Comparison of ENCODE assay signal across 7 cellular contexts in the genomic region with DNA sequence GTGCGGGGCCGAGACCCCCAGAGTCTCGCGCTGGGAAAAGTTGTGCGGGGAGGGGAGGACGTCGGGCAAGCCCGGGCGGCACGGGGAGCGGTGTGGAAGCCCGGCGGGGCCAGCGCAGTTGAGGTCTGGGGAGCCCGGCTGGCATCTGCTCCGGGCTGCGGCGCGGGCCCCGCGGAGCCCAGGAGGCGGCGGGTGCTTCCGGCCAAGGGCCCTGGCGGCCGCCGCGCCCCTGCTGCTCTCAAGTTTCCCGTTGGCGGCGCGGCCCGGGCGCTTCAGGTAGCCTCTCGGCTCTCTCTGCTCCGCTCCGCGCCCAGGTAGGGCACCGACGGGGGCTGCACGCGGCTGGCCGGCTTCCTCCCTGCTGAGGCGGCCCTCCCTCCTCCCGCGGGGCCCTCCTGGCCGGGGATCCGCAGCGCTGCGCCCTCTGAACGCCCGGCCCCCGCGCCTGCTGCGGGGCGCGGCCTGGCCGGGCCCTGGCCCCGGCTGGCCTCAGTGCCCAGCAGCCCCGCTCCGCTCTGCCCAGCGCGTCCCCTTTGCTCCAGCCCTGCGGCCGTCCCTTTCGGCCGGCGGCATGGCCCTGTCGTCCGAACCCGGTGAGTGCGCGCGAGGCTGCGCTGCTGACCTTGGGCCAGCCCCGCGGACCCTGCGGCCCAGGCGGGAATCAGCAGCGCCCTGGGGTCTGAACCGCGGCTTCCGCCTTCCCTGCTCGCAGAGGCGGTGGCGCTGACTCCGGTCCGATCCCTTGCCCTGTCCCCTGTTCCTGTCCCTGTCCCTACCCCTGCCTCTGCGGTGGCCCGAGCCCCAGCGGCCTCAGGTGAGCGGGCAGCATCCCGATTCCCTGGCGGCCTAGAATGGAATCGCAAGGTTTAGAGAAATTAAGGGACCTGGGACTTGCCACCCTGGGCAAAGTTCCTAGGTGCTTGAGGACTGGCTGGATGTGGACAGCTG. TPM values are rescaled to one million over a fixed set of nuclear protein-coding genes. Genes with fewer than 3 reads are reported as not detected.
DNase-seq lines count a peak whose midpoint lies in the region; ATAC-seq and TF ChIP-seq lines count a peak whose summit lies in the region.

No MANE protein-coding gene starts in this region.

- peaks cover 24% of the 10 kb centered on the region for H3K36me3 Mint-ChIP-seq in activated T-helper 17 cell treated with anti-CD3 and anti-CD28 coated beads, Interleukin-2, amount 50 U/mL, for 72 hours (ENCODE audit: low read depth)
- H3K36me3 Mint-ChIP-seq in nephron (ENCODE audit: low read depth), result no peaks in the 10 kb centered on the region

- H3K4me3 ChIP-seq in fibroblast of lung (replicated peaks in 1 of 4; ENCODE audit: control extremely low read depth in 1 of 4, insufficient read depth in 1 of 4, low read depth in 3 of 4, low read length in 4 of 4) (peak overlapping the region in 2 of 4 experiments; percentile 22 to 47), urinary bladder (ENCODE audit: low read depth, low read length) (peak overlapping the region; percentile 55)

- WGBS in urinary bladder, result 7% methylated on average over 95 of the region's 95 CpGs

- H3K79me2 ChIP-seq in fibroblast of lung (ENCODE audit: control insufficient read depth, insufficient read depth, low read length), result no peaks in the 10 kb centered on the region

- H3K4me2 ChIP-seq in fibroblast of lung (ENCODE audit: extremely low read depth, insufficient read depth, low read length), result peak overlapping the region; percentile 58

- peak overlapping the region; percentile 52 for H2AFZ ChIP-seq in fibroblast of lung (ENCODE audit: low read length)

- H3K4me3 Mint-ChIP-seq in activated T-helper 17 cell treated with anti-CD3 and anti-CD28 coated beads, Interleukin-2, amount 50 U/mL, for 72 hours, result peak overlapping the region; percentile 94
- H3K4me3 Mint-ChIP-seq in nephron, result peak overlapping the region; percentile 82 to 88 (median 85)

- no peaks in the 10 kb centered on the region for H4K20me1 ChIP-seq in fibroblast of lung (ENCODE audit: control insufficient read depth, extremely low read depth, insufficient read depth, low read length)

- peak; percentile 34 for ATAC-seq in GM18511 (IDR thresholded peaks at IDR 0.05; ENCODE audit: unreplicated experiment)
- peak; percentile 23 for ATAC-seq in activated T-helper 17 cell treated with anti-CD3 and anti-CD28 coated beads, Interleukin-2, amount 50 U/mL, for 72 hours (replicated peaks)
- ATAC-seq in GM18873 (IDR thresholded peaks at IDR 0.05; ENCODE audit: low FRiP score, unreplicated experiment), result no peak

- peak; percentile 30 to 52 for TF ChIP-seq CTCF in fibroblast of lung (conservative IDR thresholded peaks at IDR 0.05 in 1 of 2, IDR thresholded peaks at IDR 0.05 in 1 of 2; ENCODE audit: low read depth in 1 of 2, low read length in 2 of 2)
- TF ChIP-seq CTCF in nephron (IDR thresholded peaks at IDR 0.05; ENCODE audit: unreplicated experiment in 3 of 3), result peak; percentile 36 to 60 (median 58)

- H3K27ac Mint-ChIP-seq in activated T-helper 17 cell treated with anti-CD3 and anti-CD28 coated beads, Interleukin-2, amount 50 U/mL, for 72 hours, result peak overlapping the region; percentile 98
- H3K27ac Mint-ChIP-seq in nephron, result peak overlapping the region; percentile 15 to 86 (median 54)

- peak overlapping the region; percentile 57 for H3K9ac ChIP-seq in fibroblast of lung (ENCODE audit: insufficient read depth, low read length)

- H3K27me3 ChIP-seq in fibroblast of lung (ENCODE audit: control insufficient read depth, insufficient read depth, low read length), result no peaks in the 10 kb centered on the region

- H3K9me3 Mint-ChIP-seq in activated T-helper 17 cell treated with anti-CD3 and anti-CD28 coated beads, Interleukin-2, amount 50 U/mL, for 72 hours, result no peaks in the 10 kb centered on the region
- H3K9me3 Mint-ChIP-seq in nephron, result no peaks in the 10 kb centered on the region

- H3K4me1 ChIP-seq in fibroblast of lung (ENCODE audit: control insufficient read depth, extremely low read depth, insufficient read depth, low read length) (peaks cover 9% of the 10 kb centered on the region), urinary bladder (ENCODE audit: insufficient read depth) (no peaks in the 10 kb centered on the region)

- no peaks in the 10 kb centered on the region for H3K36me3 ChIP-seq in fibroblast of lung (ENCODE audit: control insufficient read depth, insufficient read depth, low read length)
- no peaks in the 10 kb centered on the region for H3K36me3 ChIP-seq in urinary bladder (ENCODE audit: insufficient read depth)

- peaks cover 31% of the 10 kb centered on the region for H3K4me1 Mint-ChIP-seq in activated T-helper 17 cell treated with anti-CD3 and anti-CD28 coated beads, Interleukin-2, amount 50 U/mL, for 72 hours
- H3K4me1 Mint-ChIP-seq in nephron, result peaks cover 29% of the 10 kb centered on the region

- H3K9me3 ChIP-seq in fibroblast of lung (ENCODE audit: control insufficient read depth, insufficient read depth, low read depth, low read length), result no peaks in the 10 kb centered on the region

- peak; percentile 66 for DNase-seq in NCI-H2171 treated with DMSO at 0.1 percent for 48 hours (lab: John Stamatoyannopoulos, UW)
- peak; percentile 24 to 35 for DNase-seq in fibroblast of lung (ENCODE audit: low read depth in 2 of 2)

- H3K27ac ChIP-seq in fibroblast of lung (ENCODE audit: insufficient read depth, low read length), result no peak overlapping the region
- H3K27ac ChIP-seq in urinary bladder (ENCODE audit: low read depth), result peak overlapping the region; percentile 82

- H3K27me3 Mint-ChIP-seq in activated T-helper 17 cell treated with anti-CD3 and anti-CD28 coated beads, Interleukin-2, amount 50 U/mL, for 72 hours, result no peaks in the 10 kb centered on the region
- peaks cover 62% of the 10 kb centered on the region for H3K27me3 Mint-ChIP-seq in nephron (ENCODE audit: low read depth)

RNA-seq across cellular contexts. Expression of gene AMPD3, which starts 4.3 kb away (rescaled TPM):
- total RNA-seq in activated T-helper 17 cell treated with anti-CD3 and anti-CD28 coated beads, Interleukin-2, amount 50 U/mL, for 72 hours, result 100 to 1,000 TPM in 1 of 2 donors, 10 to 100 TPM in 1; 30.6 to 179 TPM
- 6.2 and 24.9 TPM in 2 replicates for total RNA-seq in fibroblast of lung
- polyA plus RNA-seq in fibroblast of lung, result 11.3 and 18.1 TPM in 2 replicates
- 7.9 and 11.9 TPM in 2 replicates for polyA plus RNA-seq in fibroblast of lung (2012)
- polyA minus RNA-seq in fibroblast of lung (ENCODE audit: low replicate concordance), result 34.1 and 52.0 TPM in 2 replicates
- 5.2 TPM for total RNA-seq in urinary bladder
- 2.4 TPM for polyA plus RNA-seq in urinary bladder
